Comparison of ENCODE assay signal across 9 cellular contexts in the genomic region with DNA sequence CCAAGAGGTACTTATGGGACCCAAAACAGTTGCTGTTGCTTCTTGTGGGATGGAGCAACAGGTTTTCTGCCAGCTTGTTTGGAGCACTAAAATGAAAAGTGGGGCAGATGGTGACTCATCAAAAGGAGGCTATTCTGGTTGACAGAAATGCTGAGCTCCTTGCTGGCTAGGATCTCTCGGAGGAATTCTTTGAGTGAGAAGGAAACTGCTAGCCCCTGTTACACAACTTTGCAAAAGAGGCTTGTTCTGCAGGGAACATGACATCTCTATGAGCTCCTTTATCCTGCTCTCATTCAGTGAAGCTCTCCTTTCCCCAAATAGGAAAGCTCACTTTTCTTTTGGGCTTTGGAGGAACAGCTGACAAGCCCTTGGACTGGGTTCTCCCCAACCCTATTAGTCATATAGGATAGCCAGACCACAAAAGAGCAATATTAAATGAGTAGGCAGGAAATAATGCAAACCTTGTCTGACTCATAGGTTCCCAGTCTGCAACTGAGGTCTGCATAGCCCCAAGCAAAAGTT.
DNase-seq lines count a peak whose midpoint lies in the region; ATAC-seq, FAIRE-seq and TF ChIP-seq lines count a peak whose summit lies in the region.
"Had no signal": no experiment of that assay in that cellular context is flagged by ENCODE, and none has a peak within 500 bp of the region (broad histone marks: within the 10 kb centered on the region; RNA-seq: fewer than 3 reads in every experiment).

No MANE protein-coding gene starts in this region.

- H3K27ac ChIP-seq in RWPE2 (ENCODE audit: poor library complexity, severe bottlenecking) = peak overlapping the region; percentile 90
- H3K27ac ChIP-seq in fibroblast of lung (ENCODE audit: insufficient read depth, low read length) = peak overlapping the region; percentile 50
- H3K27ac ChIP-seq: 22Rv1 had no signal

- H3K27me3 ChIP-seq in RWPE2 (ENCODE audit: insufficient read depth, poor library complexity, severe bottlenecking) (no peaks in the 10 kb centered on the region), fibroblast of lung (ENCODE audit: control insufficient read depth, insufficient read depth, low read length) (no peaks in the 10 kb centered on the region)

- H3K79me2 ChIP-seq in fibroblast of lung (ENCODE audit: control insufficient read depth, insufficient read depth, low read length) = no peaks in the 10 kb centered on the region

- peak overlapping the region; percentile 81 for H3K4me2 ChIP-seq in fibroblast of lung (ENCODE audit: extremely low read depth, insufficient read depth, low read length)

- H2AFZ ChIP-seq in fibroblast of lung (ENCODE audit: low read length) = no peak overlapping the region

- DNase-seq in DMS 273 (lab: John Stamatoyannopoulos, UW; ENCODE audit: unreplicated experiment) = peak; percentile 20
- DNase-seq in DMS 273 treated with DMSO at 0.1 percent for 48 hours (lab: John Stamatoyannopoulos, UW) = no peak
- no peak for DNase-seq in RWPE2 (ENCODE audit: low spot score)
- peak; percentile 94 to 97 for DNase-seq in fibroblast of lung (ENCODE audit: low read depth in 2 of 2)
- DNase-seq in smooth muscle cell of the brain vasculature (ENCODE audit: low read depth, low spot score) = peak; percentile 52
- no peak for DNase-seq in GM12892 (ENCODE audit: insufficient read length)
- no peak for DNase-seq in GM20000 (ENCODE audit: low spot score)

- H3K36me3 ChIP-seq in RWPE2 (ENCODE audit: low read depth) (peaks cover 77% of the 10 kb centered on the region), fibroblast of lung (ENCODE audit: control insufficient read depth, insufficient read depth, low read length) (peaks cover 8% of the 10 kb centered on the region)

- no peak overlapping the region for H3K9ac ChIP-seq in fibroblast of lung (ENCODE audit: insufficient read depth, low read length)

- no peak for TF ChIP-seq POLR2A in GM12892 (IDR thresholded peaks at IDR 0.05; ENCODE audit: low read depth, low read length)

- H3K9me3 ChIP-seq in RWPE2 (ENCODE audit: severe bottlenecking) (no peaks in the 10 kb centered on the region), fibroblast of lung (ENCODE audit: control insufficient read depth, insufficient read depth, low read depth, low read length) (no peaks in the 10 kb centered on the region)

- peaks cover 36% of the 10 kb centered on the region for H3K4me1 ChIP-seq in RWPE2 (ENCODE audit: insufficient read depth, poor library complexity, severe bottlenecking)
- peaks cover 14% of the 10 kb centered on the region for H3K4me1 ChIP-seq in fibroblast of lung (ENCODE audit: control insufficient read depth, extremely low read depth, insufficient read depth, low read length)

- H3K4me3 ChIP-seq in RWPE2 (ENCODE audit: severe bottlenecking) (no peak overlapping the region), fibroblast of lung (replicated peaks in 1 of 4; ENCODE audit: control extremely low read depth in 1 of 4, insufficient read depth in 1 of 4, low read depth in 3 of 4, low read length in 4 of 4) (peak overlapping the region in 1 of 4 experiments; percentile 12)

- H4K20me1 ChIP-seq in fibroblast of lung (ENCODE audit: control insufficient read depth, extremely low read depth, insufficient read depth, low read length) = no peaks in the 10 kb centered on the region

- peak; percentile 95 for ATAC-seq in RWPE2 (ENCODE audit: low read depth)
- ATAC-seq in GM18520 (IDR thresholded peaks at IDR 0.05; ENCODE audit: unreplicated experiment) = no peak

- no peak for TF ChIP-seq CTCF in RWPE2 (IDR thresholded peaks at IDR 0.05; ENCODE audit: poor library complexity, severe bottlenecking)
- TF ChIP-seq CTCF in fibroblast of lung (conservative IDR thresholded peaks at IDR 0.05 in 1 of 2, IDR thresholded peaks at IDR 0.05 in 1 of 2; ENCODE audit: low read depth in 1 of 2, low read length in 2 of 2) = no peak
- no peak for TF ChIP-seq CTCF in GM20000 (IDR thresholded peaks at IDR 0.05; ENCODE audit: extremely low read depth, missing control alignments)

- FAIRE-seq in GM12892 (lab: Jason Lieb, UNC) = no peak

Comparison
In these comparisons a context has a peak if more than half of its experiments do, and no peak if none do; other contexts are left out.
1. DNase-seq: peak in DMS 273 (single experiment), fibroblast of lung (2 of 2) and smooth muscle cell of the brain vasculature (single experiment); none in DMS 273 treated with DMSO at 0.1 percent for 48 hours (single experiment), RWPE2 (single experiment), GM12892 (single experiment) and GM20000 (single experiment).